In the genomic region with DNA sequence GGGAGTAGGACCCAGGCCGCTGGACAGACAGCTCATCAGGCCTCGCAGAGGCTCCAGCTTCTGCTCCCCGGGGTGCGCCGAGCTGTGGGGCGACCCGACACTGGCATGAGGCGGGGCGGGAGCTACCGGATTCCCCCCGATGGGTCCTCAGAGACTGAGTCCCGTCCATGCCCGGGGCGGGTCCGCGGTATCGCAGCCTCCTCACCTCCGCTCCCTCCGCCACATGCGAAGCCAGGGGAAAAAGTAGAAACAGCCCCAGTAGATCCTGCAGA, we compare ENCODE assay signal across 8 cellular contexts. TPM values are rescaled to one million over a fixed set of nuclear protein-coding genes. Genes with fewer than 3 reads are reported as not detected.
DNase-seq lines count a peak whose midpoint lies in the region; ATAC-seq and TF ChIP-seq lines count a peak whose summit lies in the region.

No MANE protein-coding gene starts in this region.

- peak overlapping the region; percentile 98 for H3K4me2 ChIP-seq in BLaER1

- peaks cover 8% of the 10 kb centered on the region; the same call in 1 of the 2 replicates for H3K36me3 ChIP-seq in BLaER1
- H3K36me3 ChIP-seq in WERI-Rb-1, result peaks cover 6% of the 10 kb centered on the region
- peaks cover 21% of the 10 kb centered on the region for H3K36me3 ChIP-seq in thoracic aorta

- no peaks in the 10 kb centered on the region for H3K27me3 ChIP-seq in BLaER1
- no peaks in the 10 kb centered on the region for H3K27me3 ChIP-seq in WERI-Rb-1 (ENCODE audit: insufficient read depth, low read depth, severe bottlenecking)
- H3K27me3 ChIP-seq in thoracic aorta (replicated peaks; ENCODE audit: insufficient read depth), result no peaks in the 10 kb centered on the region

- H3K9me3 ChIP-seq in BLaER1, result peaks cover 5% of the 10 kb centered on the region; the same call in 1 of the 2 replicates
- H3K9me3 ChIP-seq in WERI-Rb-1 (ENCODE audit: severe bottlenecking), result no peaks in the 10 kb centered on the region
- peaks cover 2% of the 10 kb centered on the region for H3K9me3 ChIP-seq in iPS-18c (ENCODE audit: control insufficient read depth, insufficient read depth, low read length)
- H3K9me3 ChIP-seq in thoracic aorta, result no peaks in the 10 kb centered on the region

- peaks cover 17% of the 10 kb centered on the region for H3K4me1 ChIP-seq in BLaER1
- H3K4me1 ChIP-seq in thoracic aorta (ENCODE audit: control insufficient read depth in 1 of 2, low read depth in 2 of 2), result peaks cover 7 to 31% of the 10 kb centered on the region in 2 donors

- ATAC-seq in GM21825 (IDR thresholded peaks at IDR 0.05; ENCODE audit: unreplicated experiment) (peak; percentile 21), thoracic aorta (ENCODE audit: insufficient number of reproducible peaks, low FRiP score, low read depth) (no peak)

- no peaks in the 10 kb centered on the region for H4K20me1 ChIP-seq in BLaER1

- no peak overlapping the region for H3K27ac ChIP-seq in BLaER1
- H3K27ac ChIP-seq in WERI-Rb-1, result peak overlapping the region; percentile 65; the same call in 1 of the 2 replicates
- peak overlapping the region; percentile 86 to 100 for H3K27ac ChIP-seq in thoracic aorta

- no peak for TF ChIP-seq CTCF in WERI-Rb-1 (IDR thresholded peaks at IDR 0.05; ENCODE audit: low read depth, low read length)
- TF ChIP-seq CTCF in thoracic aorta (IDR thresholded peaks at IDR 0.05), result no peak

- DNase-seq in WERI-Rb-1 (no peak), thoracic aorta (ENCODE audit: low spot score) (no peak), NCI-H524 treated with DMSO at 0.1 percent for 48 hours (lab: John Stamatoyannopoulos, UW) (no peak), NCI-H1417 treated with DMSO at 0.1 percent for 48 hours (lab: John Stamatoyannopoulos, UW) (no peak), GOT3 (lab: John Stamatoyannopoulos, UW) (no peak)

- H3K9ac ChIP-seq in BLaER1, result peak overlapping the region; percentile 73

- H3K4me3 ChIP-seq in BLaER1, result peak overlapping the region; percentile 68
- H3K4me3 ChIP-seq in WERI-Rb-1 (ENCODE audit: low read depth, low read length), result no peak overlapping the region
- H3K4me3 ChIP-seq in iPS-18c (ENCODE audit: insufficient read depth, low read depth, low read length), result peak overlapping the region; percentile 75
- H3K4me3 ChIP-seq in thoracic aorta, result peak overlapping the region; percentile 100

RNA-seq across cellular contexts. Expression of a gene that starts 2.6 kb away (rescaled TPM):
- not detected for total RNA-seq in thoracic aorta

RNA-seq across cellular contexts. Expression of a gene that starts 13.1 kb away (rescaled TPM):
- 10 to 100 TPM; 81.3 to 99.0 TPM for total RNA-seq in thoracic aorta

RNA-seq across cellular contexts. Expression of a gene that starts 18.6 kb away (rescaled TPM):
- 10 to 100 TPM; 67.7 to 78.4 TPM for total RNA-seq in thoracic aorta

RNA-seq across cellular contexts. Expression of a gene that starts 26.0 kb away (rescaled TPM):
- total RNA-seq in thoracic aorta, result 1 to 10 TPM; 5.4 to 8.0 TPM

RNA-seq across cellular contexts. Expression of a gene that starts 27.5 kb away (rescaled TPM):
- 100 to 1,000 TPM in 1 of 2 donors, 10 to 100 TPM in 1; 77.0 to 131 TPM for total RNA-seq in thoracic aorta
